Comparison of ENCODE assay signal across 26 cellular contexts in genomic region chr10:102549549-102549948, GRCh38.
"Had no signal": no experiment of that assay in that cellular context is flagged by ENCODE, and none has a peak within 500 bp of the region (broad histone marks: within the 10 kb centered on the region; RNA-seq: fewer than 3 reads in every experiment).

No MANE protein-coding gene starts in this region.

- ATAC-seq: lower lobe of right lung; mucosa of descending colon; right lobe of liver; stimulated activated memory B cell treated with anti-CD40 and anti-IgM and Interleukin-4, amounts not matched to agents 10 μg/mL and 1 μg/mL and 100 μg/mL, for 72 hours; T-cell had no signal

- H3K27me3 ChIP-seq: right lobe of liver, stomach, suprapubic skin, uterus had no signal

- H3K9me3 ChIP-seq: lower lobe of right lung, mucosa of descending colon, right lobe of liver, stomach, suprapubic skin, uterus had no signal

- H3K36me3 ChIP-seq: uterus had no signal

- H3K4me1 ChIP-seq: parathyroid adenoma, right lobe of liver, uterus had no signal

- H3K4me3 ChIP-seq: lower lobe of right lung, mucosa of descending colon, right lobe of liver, smooth muscle cell, stomach, suprapubic skin, uterus had no signal

- DNase-seq: activated CD4-positive, alpha-beta T cell treated with anti-CD3 and anti-CD28 coated beads for 1 hour; activated CD4-positive, alpha-beta T cell treated with anti-CD3 and anti-CD28 coated beads, Interleukin-2, amount 50 U/mL, for 1 hour; activated naive CD4-positive, alpha-beta T cell treated with Interleukin-2 at 50 U/mL for 16 hours; activated naive CD8-positive, alpha-beta T cell treated with anti-CD3 and anti-CD28 coated beads, Interleukin-2, amount 10 ng/mL, durations not matched to agents 7 days and 5 days; activated T-cell treated with anti-CD3 and anti-CD28 coated beads, Interleukin-2, amount 50 U/mL, for 1 hour; anterior cingulate cortex; caudate nucleus; dermis blood vessel endothelial cell; effector CD8-positive, alpha-beta T cell; kidney; lower lobe of right lung; mesendoderm; mucosa of descending colon; naive B cell; nucleus accumbens; right lobe of liver; stimulated activated CD4-positive, alpha-beta T cell treated with anti-CD3 and anti-CD28 coated beads, Interleukin-15, amount 100 ng/mL, for 24 hours; stomach; T-cell; trophoblast cell; uterus; WERI-Rb-1 had no signal

- H3K27ac ChIP-seq: lower lobe of right lung, parathyroid adenoma, right lobe of liver, stomach, suprapubic skin, uterus, WERI-Rb-1 had no signal
